Comparison of ENCODE assay signal across 18 cellular contexts in genomic region chr17:76983075-76983411, GRCh38.
A peak's percentile ranks its signal among the peaks of the same experiment; 100 is the strongest.
DNase-seq lines count a peak whose midpoint lies in the region; ATAC-seq and TF ChIP-seq lines count a peak whose summit lies in the region.
"Had no signal": no experiment of that assay in that cellular context is flagged by ENCODE, and none has a peak within 500 bp of the region (broad histone marks: within the 10 kb centered on the region; RNA-seq: fewer than 3 reads in every experiment).

No MANE protein-coding gene starts in this region.

- H3K36me3 Mint-ChIP-seq in activated CD4-positive, alpha-beta memory T cell treated with anti-CD3 and anti-CD28 coated beads, Interleukin-2, amount 10 ng/mL, durations not matched to agents 7 days and 5 days (ENCODE audit: low read depth) = no peaks in the 10 kb centered on the region
- H3K36me3 Mint-ChIP-seq in activated CD4-positive, alpha-beta memory T cell treated with anti-CD3 and anti-CD28 coated beads for 36 hours = no peaks in the 10 kb centered on the region
- peaks cover 2% of the 10 kb centered on the region for H3K36me3 Mint-ChIP-seq in activated T-helper 2 cell treated with anti-CD3 and anti-CD28 coated beads, Interferon-gamma antibody, Interleukin-2, Interleukin-4, amounts not matched to agents 10 μg/mL and 5 μg/mL and 100 μg/mL, durations not matched to agents 14 hours and 24 hours and 36 hours (ENCODE audit: low read depth)

- H2AFZ ChIP-seq in HCT116 (ENCODE audit: low read depth, low read length, poor library complexity, severe bottlenecking) (no peak overlapping the region), neural cell (ENCODE audit: low read depth, low read length) (no peak overlapping the region)

- no peak for TF ChIP-seq EP300 in neural cell (conservative IDR thresholded peaks at IDR 0.05; ENCODE audit: poor library complexity, severe bottlenecking)

- TF ChIP-seq RAD21 in HCT116 (IDR thresholded peaks at IDR 0.05; ENCODE audit: low read depth) (no peak), neural cell (conservative IDR thresholded peaks at IDR 0.05) (no peak)

- no peaks in the 10 kb centered on the region for H3F3A ChIP-seq in neural cell (ENCODE audit: insufficient read depth, low read length, poor library complexity, severe bottlenecking)

- no peak overlapping the region for H3K4me3 ChIP-seq in HCT116 (replicated peaks in 1 of 2; ENCODE audit: low read depth in 1 of 2, low read length in 2 of 2)
- no peak overlapping the region for H3K4me3 ChIP-seq in neural cell (ENCODE audit: low read length)
- H3K4me3 ChIP-seq: cardiac muscle cell, left lung, SJCRH30, smooth muscle cell had no signal

- RAD21 ChIA-PET in HCT116 (lab: Charles Lee; ENCODE audit: low non-redundant PET in 1 of 2, low total read pairs in 2 of 2, uncharacterized antibody in 2 of 2, unreplicated experiment in 2 of 2) = interaction anchor here in 1 of 2 experiments (0.6 kb wide), 1 partner anchor 56 kb away, joined by 3 read pairs; no protein-coding TSS in a partner anchor

- TF ChIP-seq CTCF in HCT116 (IDR thresholded peaks at IDR 0.05 in 2 of 3, conservative IDR thresholded peaks at IDR 0.05 in 1 of 3; ENCODE audit: borderline replicate concordance in 1 of 3, insufficient read depth in 1 of 3, low read depth in 2 of 3, low read length in 2 of 3) (no peak), neural cell (IDR thresholded peaks at IDR 0.05; ENCODE audit: poor library complexity, severe bottlenecking) (no peak)

- no peak for TF ChIP-seq POLR2A in HCT116 (IDR thresholded peaks at IDR 0.05; ENCODE audit: borderline replicate concordance, extremely low read depth, insufficient read depth, insufficient read length)

- H3K4me2 ChIP-seq in HCT116 (ENCODE audit: low read length) (no peak overlapping the region), neural cell (ENCODE audit: low read length) (no peak overlapping the region)
- H3K4me2 ChIP-seq: smooth muscle cell had no signal

- H3K4me1 Mint-ChIP-seq in activated CD4-positive, alpha-beta memory T cell treated with anti-CD3 and anti-CD28 coated beads, Interleukin-2, amount 10 ng/mL, durations not matched to agents 7 days and 5 days = peaks cover 14% of the 10 kb centered on the region
- peaks cover 19% of the 10 kb centered on the region for H3K4me1 Mint-ChIP-seq in activated CD4-positive, alpha-beta memory T cell treated with anti-CD3 and anti-CD28 coated beads for 36 hours (ENCODE audit: low read depth)
- H3K4me1 Mint-ChIP-seq in activated T-helper 2 cell treated with anti-CD3 and anti-CD28 coated beads, Interferon-gamma antibody, Interleukin-2, Interleukin-4, amounts not matched to agents 10 μg/mL and 5 μg/mL and 100 μg/mL, durations not matched to agents 14 hours and 24 hours and 36 hours (ENCODE audit: low read depth) = peaks cover 7% of the 10 kb centered on the region

- DNase-seq in activated CD4-positive, alpha-beta memory T cell treated with anti-CD3 and anti-CD28 coated beads, Interleukin-2, amount 10 ng/mL, durations not matched to agents 7 days and 5 days = no peak
- DNase-seq in activated CD4-positive, alpha-beta memory T cell treated with anti-CD3 and anti-CD28 coated beads for 36 hours = no peak
- no peak for DNase-seq in HCT116 (ENCODE audit: low read depth, low spot score)
- no peak for DNase-seq in activated T-helper 2 cell treated with anti-CD3 and anti-CD28 coated beads, Interferon-gamma antibody, Interleukin-2, Interleukin-4, amounts not matched to agents 10 μg/mL and 5 μg/mL and 100 μg/mL, durations not matched to agents 14 hours and 24 hours and 36 hours (ENCODE audit: low spot score)
- DNase-seq in NCI-H146 treated with DMSO at 0.1 percent for 48 hours (lab: John Stamatoyannopoulos, UW; ENCODE audit: unreplicated experiment) = no peak
- no peak for DNase-seq in cerebellar cortex (ENCODE audit: low spot score)
- DNase-seq in DMS153 treated with DMSO at 0.1 percent for 48 hours (lab: John Stamatoyannopoulos, UW; ENCODE audit: unreplicated experiment) = no peak
- DNase-seq: activated naive CD8-positive, alpha-beta T cell treated with anti-CD3 and anti-CD28 coated beads, Interleukin-2, amount 50 U/mL, for 24 hours; effector memory CD8-positive, alpha-beta T cell; GDM1; left lung; NCI-H1417 treated with DMSO at 0.1 percent for 48 hours; NCI-H446; SJCRH30; trophoblast cell had no signal

- CTCF ChIA-PET in activated CD4-positive, alpha-beta memory T cell treated with anti-CD3 and anti-CD28 coated beads, Interleukin-2, amount 10 ng/mL, durations not matched to agents 7 days and 5 days (lab: Charles Lee) = no interaction called here
- CTCF ChIA-PET in activated CD4-positive, alpha-beta memory T cell treated with anti-CD3 and anti-CD28 coated beads for 36 hours (lab: Charles Lee) = no interaction called here
- CTCF ChIA-PET in HCT116 (lab: Charles Lee) = no interaction called here

- no peaks in the 10 kb centered on the region for H3K79me2 ChIP-seq in HCT116 (ENCODE audit: insufficient read depth, low read length)
- no peaks in the 10 kb centered on the region for H3K79me2 ChIP-seq in neural cell (replicated peaks; ENCODE audit: insufficient read depth, low read length)

- H3K9me3 ChIP-seq in HCT116 (ENCODE audit: control insufficient read depth in 1 of 2, insufficient read depth in 1 of 2, low read depth in 1 of 2, low read length in 2 of 2) (0 out of 4 replicates have a peak, but pooled peaks cover 0 to 3% of the 10 kb centered on the region in 2 experiments), neural cell (ENCODE audit: low read length) (no peaks in the 10 kb centered on the region)

- H3K36me3 ChIP-seq in HCT116 (ENCODE audit: control insufficient read depth in 1 of 2, insufficient read depth in 2 of 2, low read length in 2 of 2) = no peaks in the 10 kb centered on the region
- H3K36me3 ChIP-seq in neural cell (ENCODE audit: insufficient read depth, low read length) = no peaks in the 10 kb centered on the region
- H3K36me3 ChIP-seq: cardiac muscle cell, left lung, SJCRH30 had no signal

- ATAC-seq in HCT116 = 0 out of 2 replicates have a peak, but pooled peaks have one; percentile 20
- ATAC-seq: activated naive CD8-positive, alpha-beta T cell treated with anti-CD3 and anti-CD28 coated beads, Interleukin-2, amount 50 U/mL, for 24 hours; left lung had no signal

- intact Hi-C loops in activated CD4-positive, alpha-beta memory T cell treated with anti-CD3 and anti-CD28 coated beads for 36 hours (cut with micrococcal nuclease) = no loop called here
- intact Hi-C loops in HCT116 (cut with micrococcal nuclease) = no loop called here
- intact Hi-C loops in activated T-helper 2 cell treated with anti-CD3 and anti-CD28 coated beads, Interferon-gamma antibody, Interleukin-2, Interleukin-4, amounts not matched to agents 10 μg/mL and 5 μg/mL and 100 μg/mL, durations not matched to agents 14 hours and 24 hours and 36 hours (cut with micrococcal nuclease) = no loop called here

- peaks cover 2% of the 10 kb centered on the region for H3K9me3 Mint-ChIP-seq in activated CD4-positive, alpha-beta memory T cell treated with anti-CD3 and anti-CD28 coated beads, Interleukin-2, amount 10 ng/mL, durations not matched to agents 7 days and 5 days
- H3K9me3 Mint-ChIP-seq in activated CD4-positive, alpha-beta memory T cell treated with anti-CD3 and anti-CD28 coated beads for 36 hours = peaks cover 7% of the 10 kb centered on the region
- peaks cover 9% of the 10 kb centered on the region for H3K9me3 Mint-ChIP-seq in activated T-helper 2 cell treated with anti-CD3 and anti-CD28 coated beads, Interferon-gamma antibody, Interleukin-2, Interleukin-4, amounts not matched to agents 10 μg/mL and 5 μg/mL and 100 μg/mL, durations not matched to agents 14 hours and 24 hours and 36 hours

- H3K27ac ChIP-seq in HCT116 (ENCODE audit: low read depth, low read length) (no peak overlapping the region), neural cell (ENCODE audit: low read length) (peak overlapping the region; percentile 34)
- H3K27ac ChIP-seq: cardiac muscle cell, left lung, SJCRH30 had no signal

- H3K27me3 Mint-ChIP-seq in activated CD4-positive, alpha-beta memory T cell treated with anti-CD3 and anti-CD28 coated beads, Interleukin-2, amount 10 ng/mL, durations not matched to agents 7 days and 5 days = no peaks in the 10 kb centered on the region
- no peaks in the 10 kb centered on the region for H3K27me3 Mint-ChIP-seq in activated CD4-positive, alpha-beta memory T cell treated with anti-CD3 and anti-CD28 coated beads for 36 hours
- peaks cover 2% of the 10 kb centered on the region for H3K27me3 Mint-ChIP-seq in activated T-helper 2 cell treated with anti-CD3 and anti-CD28 coated beads, Interferon-gamma antibody, Interleukin-2, Interleukin-4, amounts not matched to agents 10 μg/mL and 5 μg/mL and 100 μg/mL, durations not matched to agents 14 hours and 24 hours and 36 hours (ENCODE audit: low read depth)
- H3K27me3 Mint-ChIP-seq: activated naive CD8-positive, alpha-beta T cell treated with anti-CD3 and anti-CD28 coated beads, Interleukin-2, amount 50 U/mL, for 24 hours had no signal

- peak overlapping the region; percentile 47 for H3K27ac Mint-ChIP-seq in activated CD4-positive, alpha-beta memory T cell treated with anti-CD3 and anti-CD28 coated beads, Interleukin-2, amount 10 ng/mL, durations not matched to agents 7 days and 5 days
- no peak overlapping the region for H3K27ac Mint-ChIP-seq in activated CD4-positive, alpha-beta memory T cell treated with anti-CD3 and anti-CD28 coated beads for 36 hours
- peak overlapping the region; percentile 28 for H3K27ac Mint-ChIP-seq in activated T-helper 2 cell treated with anti-CD3 and anti-CD28 coated beads, Interferon-gamma antibody, Interleukin-2, Interleukin-4, amounts not matched to agents 10 μg/mL and 5 μg/mL and 100 μg/mL, durations not matched to agents 14 hours and 24 hours and 36 hours

- BruUV-seq in HCT116 (replicated peaks; lab: Mats Ljungman, UMichigan) = no TSS peak

- H3K9ac ChIP-seq in HCT116 (ENCODE audit: low read length) = no peak overlapping the region
- peak overlapping the region; percentile 12 for H3K9ac ChIP-seq in neural cell (ENCODE audit: low read length)

- no peaks in the 10 kb centered on the region for H3K4me1 ChIP-seq in HCT116 (ENCODE audit: control insufficient read depth in 1 of 2, insufficient read depth in 2 of 2, low read length in 2 of 2)
- H3K4me1 ChIP-seq: left lung, SJCRH30 had no signal

- H3K9me2 ChIP-seq in HCT116 (ENCODE audit: insufficient read depth) (no peaks in the 10 kb centered on the region), neural cell (ENCODE audit: insufficient read depth, low read length) (no peaks in the 10 kb centered on the region)

- POLR2A ChIA-PET in activated CD4-positive, alpha-beta memory T cell treated with anti-CD3 and anti-CD28 coated beads, Interleukin-2, amount 10 ng/mL, durations not matched to agents 7 days and 5 days (lab: Charles Lee) = interaction anchor here (1.1 kb wide), 1 partner anchor 105 kb away, joined by 4 read pairs; no protein-coding TSS in a partner anchor
- POLR2A ChIA-PET in activated CD4-positive, alpha-beta memory T cell treated with anti-CD3 and anti-CD28 coated beads for 36 hours (lab: Charles Lee) = no interaction called here
- POLR2A ChIA-PET in HCT116 (lab: Charles Lee) = no interaction called here

- H4K20me1 ChIP-seq in HCT116 (ENCODE audit: insufficient read depth) = no peaks in the 10 kb centered on the region
- H4K20me1 ChIP-seq in neural cell (ENCODE audit: insufficient read depth) = no peaks in the 10 kb centered on the region

- H3K4me3 Mint-ChIP-seq in activated CD4-positive, alpha-beta memory T cell treated with anti-CD3 and anti-CD28 coated beads, Interleukin-2, amount 10 ng/mL, durations not matched to agents 7 days and 5 days = no peak overlapping the region
- H3K4me3 Mint-ChIP-seq in activated CD4-positive, alpha-beta memory T cell treated with anti-CD3 and anti-CD28 coated beads for 36 hours = no peak overlapping the region
- no peak overlapping the region for H3K4me3 Mint-ChIP-seq in activated T-helper 2 cell treated with anti-CD3 and anti-CD28 coated beads, Interferon-gamma antibody, Interleukin-2, Interleukin-4, amounts not matched to agents 10 μg/mL and 5 μg/mL and 100 μg/mL, durations not matched to agents 14 hours and 24 hours and 36 hours (ENCODE audit: low read depth)
- H3K4me3 Mint-ChIP-seq: activated naive CD8-positive, alpha-beta T cell treated with anti-CD3 and anti-CD28 coated beads, Interleukin-2, amount 50 U/mL, for 24 hours had no signal

- H3K27me3 ChIP-seq in HCT116 (ENCODE audit: insufficient read depth, low read length) (peaks cover 14% of the 10 kb centered on the region; the same call in 1 of the 2 replicates), neural cell (ENCODE audit: insufficient read depth, low read depth, low read length) (no peaks in the 10 kb centered on the region)
- H3K27me3 ChIP-seq: cardiac muscle cell had no signal
